ENCODE assay signal across 13 cellular contexts in the genomic region with DNA sequence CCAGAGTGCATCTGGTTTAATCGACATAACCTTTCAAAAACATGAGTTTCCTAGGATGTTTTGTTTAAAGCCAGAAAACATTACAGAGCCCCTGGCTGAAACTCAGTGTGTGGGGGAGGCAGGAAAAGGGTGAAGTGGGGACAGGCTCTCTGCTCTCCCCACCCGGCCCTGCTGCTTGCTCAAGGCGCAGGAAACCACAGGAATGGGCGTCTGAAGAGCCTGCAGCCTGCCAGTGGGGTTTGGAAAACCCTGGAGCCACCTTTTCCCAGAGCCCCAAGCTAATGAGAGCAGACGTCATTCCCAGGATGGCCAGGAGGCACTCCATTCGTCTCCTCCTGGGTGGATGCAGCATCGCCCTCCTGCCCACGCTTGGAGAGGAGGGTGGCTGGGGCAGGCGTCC.
DNase-seq lines count a peak whose midpoint lies in the region; ATAC-seq and TF ChIP-seq lines count a peak whose summit lies in the region.
"Had no signal": no experiment of that assay in that cellular context is flagged by ENCODE, and none has a peak within 500 bp of the region (broad histone marks: within the 10 kb centered on the region; RNA-seq: fewer than 3 reads in every experiment).

No MANE protein-coding gene starts in this region.

- ATAC-seq in Right ventricle myocardium inferior, result peak; percentile 58
- peak; percentile 77 for ATAC-seq in left ventricle myocardium superior
- no peak for ATAC-seq in HG03097 (IDR thresholded peaks at IDR 0.05; ENCODE audit: low FRiP score, unreplicated experiment)
- no peak for ATAC-seq in HG03565 (IDR thresholded peaks at IDR 0.05; ENCODE audit: unreplicated experiment)

- TF ChIP-seq CTCF in astrocyte of the cerebellum (IDR thresholded peaks at IDR 0.05; ENCODE audit: low read depth, low read length, missing control alignments), result no peak

- in situ Hi-C loops in astrocyte of the cerebellum (cut with HindIII; ENCODE audit: low sequenced_read_pairs), result loop anchor here (10.0 kb wide), 1 partner anchor 56 kb away; no protein-coding TSS in a partner anchor

- no peak overlapping the region for H3K4me3 ChIP-seq in astrocyte of the cerebellum (ENCODE audit: low read depth, low read length)
- H3K4me3 ChIP-seq: thoracic aorta had no signal

- intact Hi-C loops in Right ventricle myocardium inferior (cut with DNase I) (no loop called here), cardiac septum (cut with DNase I) (no loop called here), left ventricle myocardium superior (cut with micrococcal nuclease) (no loop called here)

- peak; percentile 66 for DNase-seq in Right ventricle myocardium inferior (ENCODE audit: missing footprints)
- DNase-seq in cardiac septum (ENCODE audit: low spot score), result no peak
- peak; percentile 53 for DNase-seq in astrocyte of the cerebellum (ENCODE audit: low read depth)
- DNase-seq in left ventricle myocardium superior, result peak; percentile 53
- DNase-seq in stimulated activated CD4-positive, alpha-beta T cell treated with anti-CD3 and anti-CD28 coated beads, Interleukin-15, amount 100 ng/mL, for 24 hours, result no peak
- no peak for DNase-seq in foreskin melanocyte
- DNase-seq: activated gamma-delta T cell treated with Interleukin-2 at 50 U/mL for 16 hours, GF-D8, NCI-H1417, T-helper 1 cell had no signal

Comparison
In these comparisons a context has a peak if more than half of its experiments do, and no peak if none do; other contexts are left out.
1. DNase-seq: peak in Right ventricle myocardium inferior (single experiment), astrocyte of the cerebellum (single experiment) and left ventricle myocardium superior (single experiment); none in cardiac septum (single experiment), stimulated activated CD4-positive, alpha-beta T cell treated with anti-CD3 and anti-CD28 coated beads, Interleukin-15, amount 100 ng/mL, for 24 hours (single experiment) and foreskin melanocyte (single experiment).
2. ATAC-seq: peak in Right ventricle myocardium inferior (single experiment) and left ventricle myocardium superior (single experiment); none in HG03097 (single experiment) and HG03565 (single experiment).